ENCODE assay signal across 8 cellular contexts in the genomic region with DNA sequence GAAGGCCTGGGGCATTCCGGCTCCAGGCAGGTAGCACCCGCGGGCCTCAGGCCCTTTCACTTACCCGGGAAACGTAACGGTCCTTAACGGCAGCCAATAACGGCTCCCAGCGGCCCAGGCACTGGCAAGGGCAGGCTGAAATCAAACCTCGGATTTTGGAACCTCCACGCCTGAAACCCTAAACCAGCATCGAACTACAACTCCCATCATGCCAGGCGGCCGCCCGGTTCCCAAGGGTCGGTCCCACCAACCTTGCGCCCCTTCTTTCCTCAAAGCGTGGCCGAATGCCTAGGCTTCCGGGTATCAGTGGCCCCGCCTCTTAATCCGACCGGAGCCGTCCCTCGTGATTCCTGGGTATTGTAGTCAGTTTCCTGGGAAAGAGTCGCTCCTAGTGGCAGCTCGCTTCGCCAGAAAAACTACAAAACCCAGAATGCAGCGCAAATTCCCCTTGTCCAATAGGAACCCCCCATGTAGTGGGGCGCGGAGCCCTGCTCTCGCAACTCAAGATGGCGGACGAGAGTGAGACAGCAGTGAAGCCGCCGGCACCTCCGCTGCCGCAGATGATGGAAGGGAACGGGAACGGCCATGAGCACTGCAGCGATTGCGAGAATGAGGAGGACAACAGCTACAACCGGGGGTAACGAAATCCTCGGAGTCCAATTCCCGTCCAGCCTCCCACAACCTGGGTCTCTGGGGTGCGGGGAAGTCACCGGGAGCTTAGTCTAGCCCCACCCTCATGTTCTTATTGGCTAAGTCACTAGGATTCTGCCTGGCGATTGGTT. TPM values are rescaled to one million over a fixed set of nuclear protein-coding genes. Genes with fewer than 3 reads are reported as not detected.
A peak's percentile ranks its signal among the peaks of the same experiment; 100 is the strongest.
DNase-seq lines count a peak whose midpoint lies in the region; ATAC-seq, FAIRE-seq and TF ChIP-seq lines count a peak whose summit lies in the region.

Gene NMT1 (plus strand): TSS at position 494 of the 782 bp plus-strand sequence. CDS start 13 bp downstream, at position 507.

- POLR2A ChIA-PET in OCI-LY7 (lab: Charles Lee) (interaction anchor here (0.6 to 3.3 kb wide), 2 partner anchors 11 to 93 kb away, joined by 5 to 21 read pairs; partner anchors contain the start of genes C1QL1 and DCAKD), endothelial cell of umbilical vein (lab: Charles Lee) (interaction anchor here (1.0 to 1.7 kb wide), 6 partner anchors 9 to 89 kb away, joined by 3 to 5 read pairs (median 4); partner anchors contain the start of gene HEXIM1)

- H3K79me2 ChIP-seq in OCI-LY7 (ENCODE audit: insufficient read depth, low read depth, low read length) (peaks cover 61% of the 10 kb centered on the region), endothelial cell of umbilical vein (ENCODE audit: control insufficient read depth, insufficient read depth, low read length) (peaks cover 51% of the 10 kb centered on the region)

- no peaks in the 10 kb centered on the region for H3K9me1 ChIP-seq in endothelial cell of umbilical vein (replicated peaks; ENCODE audit: control insufficient read depth, extremely low read depth, insufficient read depth, low read length)

- H3K27ac ChIP-seq in OCI-LY7 (ENCODE audit: low read depth, low read length, poor library complexity, severe bottlenecking) = peak within 1 kb of the TSS; percentile 69
- peak within 1 kb of the TSS; percentile 90 for H3K27ac ChIP-seq in endothelial cell of umbilical vein (ENCODE audit: insufficient read depth, low read depth, low read length)

- no peak for TF ChIP-seq CTCF in D721Med (IDR thresholded peaks at IDR 0.05; ENCODE audit: insufficient read depth, missing control alignments)
- TF ChIP-seq CTCF in OCI-LY7 (conservative IDR thresholded peaks at IDR 0.05; ENCODE audit: low read length) = no peak
- no peak for TF ChIP-seq CTCF in endothelial cell of umbilical vein (IDR thresholded peaks at IDR 0.05; ENCODE audit: extremely low read depth in 1 of 2, insufficient read depth in 1 of 2, low read depth in 1 of 2, low read length in 2 of 2)

- peak within 1 kb of the TSS; percentile 98 for H3K9ac ChIP-seq in endothelial cell of umbilical vein (replicated peaks; ENCODE audit: extremely low read depth, insufficient read depth, low read length)

- H3K36me3 ChIP-seq in OCI-LY7 (ENCODE audit: insufficient read depth, low read length) = peaks cover 12% of the 10 kb centered on the region
- H3K36me3 ChIP-seq in endothelial cell of umbilical vein (ENCODE audit: control insufficient read depth in 2 of 2, extremely low read depth in 1 of 2, insufficient read depth in 2 of 2, low read length in 2 of 2) = no peaks in the 10 kb centered on the region

- H3K9me2 ChIP-seq in OCI-LY7 (ENCODE audit: insufficient read depth, low read length) = no peaks in the 10 kb centered on the region

- CTCF ChIA-PET in OCI-LY7 (lab: Charles Lee; ENCODE audit: unreplicated experiment) (interaction anchor here (1.2 kb wide), 1 partner anchor 11 kb away, joined by 3 read pairs; no protein-coding TSS in a partner anchor), endothelial cell of umbilical vein (lab: Charles Lee) (interaction anchor here (1.0 to 2.1 kb wide), 8 partner anchors 10 to 141 kb away, joined by 3 to 9 read pairs (median 4); partner anchors contain the start of genes ACBD4, DCAKD and HEXIM1)

- intact Hi-C loops in OCI-LY7 (cut with micrococcal nuclease; ENCODE audit: unreplicated experiment) = no loop called here
- intact Hi-C loops in endothelial cell of umbilical vein (cut with micrococcal nuclease) = loop anchor here (1.0 to 2.0 kb wide), 2 partner anchors 10 to 72 kb away; partner anchors contain the start of genes DCAKD and PLCD3

- peak; percentile 89 for TF ChIP-seq POLR2A in endothelial cell of umbilical vein (IDR thresholded peaks at IDR 0.05; ENCODE audit: low read depth, low read length)

- H4K20me1 ChIP-seq in OCI-LY7 (ENCODE audit: insufficient read depth, low read length) (peaks cover 11% of the 10 kb centered on the region; the same call in 1 of the 2 replicates), endothelial cell of umbilical vein (replicated peaks; ENCODE audit: control insufficient read depth, extremely low read depth, insufficient read depth, low read length) (no peaks in the 10 kb centered on the region)

- peak; percentile 73 for ATAC-seq in GM21526 (IDR thresholded peaks at IDR 0.05; ENCODE audit: low FRiP score, unreplicated experiment)

- no peak for FAIRE-seq in D721Med (lab: Jason Lieb, UNC)
- peak; percentile 100 for FAIRE-seq in endothelial cell of umbilical vein (lab: Jason Lieb, UNC)

- H3K9me3 ChIP-seq in OCI-LY7 (ENCODE audit: low read length) = no peaks in the 10 kb centered on the region
- no peaks in the 10 kb centered on the region for H3K9me3 ChIP-seq in endothelial cell of umbilical vein (replicated peaks; ENCODE audit: control insufficient read depth, insufficient read depth, low read length)

- H3K4me1 ChIP-seq in OCI-LY7 (ENCODE audit: insufficient read depth, low read length, poor library complexity, severe bottlenecking) (peaks cover 25% of the 10 kb centered on the region), endothelial cell of umbilical vein (ENCODE audit: control insufficient read depth, extremely low read depth, insufficient read depth, low read length) (peaks cover 21% of the 10 kb centered on the region)

- H3K27me3 ChIP-seq in endothelial cell of umbilical vein (ENCODE audit: control insufficient read depth in 2 of 2, insufficient read depth in 2 of 2, low read length in 2 of 2) = no peaks in the 10 kb centered on the region

- H3K4me2 ChIP-seq in OCI-LY7 (ENCODE audit: low read length) = peak within 1 kb of the TSS; percentile 94
- H3K4me2 ChIP-seq in endothelial cell of umbilical vein (ENCODE audit: insufficient read depth, low read length) = peak within 1 kb of the TSS; percentile 88

- DNase-seq in D721Med (ENCODE audit: insufficient read length, low spot score) (peak; percentile 81), HuH-7.5 (ENCODE audit: low spot score) (peak; percentile 89), OCI-LY7 (ENCODE audit: low spot score) (peak; percentile 100), activated T-cell treated with anti-CD3 and anti-CD28 coated beads for 1 hour (ENCODE audit: low read depth) (peak; percentile 86), endothelial cell of umbilical vein (ENCODE audit: low read depth, low spot score) (peak; percentile 100), midbrain (lab: John Stamatoyannopoulos, UW) (peak; percentile 99)
- DNase-seq in stimulated activated CD8-positive, alpha-beta memory T cell treated with anti-CD3 and anti-CD28 coated beads, Interleukin-2, amount 100 ng/mL, for 1 hour (ENCODE audit: low read depth in 2 of 2) = peak; percentile 87 to 89

- dilution Hi-C loops in endothelial cell of umbilical vein (cut with MboI; ENCODE audit: extremely low pct_ligation_motif_present, low sequenced_read_pairs) = no loop called here

- no TSS peak for BruUV-seq in OCI-LY7 (replicated peaks; lab: Mats Ljungman, UMichigan)
- no TSS peak for BruUV-seq in endothelial cell of umbilical vein (replicated peaks; lab: Mats Ljungman, UMichigan)

- peak within 1 kb of the TSS; percentile 78 for H3K4me3 ChIP-seq in OCI-LY7 (ENCODE audit: low read depth, low read length, poor library complexity, severe bottlenecking)
- H3K4me3 ChIP-seq in endothelial cell of umbilical vein (replicated peaks in 1 of 3; ENCODE audit: insufficient read depth in 1 of 3, low read depth in 1 of 3, low read length in 3 of 3) = peak within 1 kb of the TSS; percentile 58 to 96 (median 95)

- H2AFZ ChIP-seq in OCI-LY7 (ENCODE audit: low read length) = peak within 1 kb of the TSS; percentile 66
- H2AFZ ChIP-seq in endothelial cell of umbilical vein (ENCODE audit: low read depth, low read length) = peak within 1 kb of the TSS; percentile 79

TF ChIP-seq in endothelial cell of umbilical vein, 7 proteins besides CTCF, POLR2A, EP300 and RAD21:
- TF ChIP-seq MAX (IDR thresholded peaks at IDR 0.05; ENCODE audit: insufficient read depth, insufficient read length) (no peak), MYC (IDR thresholded peaks at IDR 0.05; ENCODE audit: low read depth, low read length) (peak; percentile 71), POLR2AphosphoS5 (IDR thresholded peaks at IDR 0.05; ENCODE audit: insufficient read depth, low read depth, low read length) (peak; percentile 81)

RNA-seq across cellular contexts. Expression of gene NMT1, which starts in this region (rescaled TPM):
- total RNA-seq in OCI-LY7 (2014; rRNA removed; shearing (Covaris generic)) = 65.7 and 82.3 TPM in 2 replicates
- total RNA-seq in OCI-LY7 (2022) (126 and 134 TPM in 2 replicates), endothelial cell of umbilical vein (126 and 135 TPM in 2 replicates)
- 25.7 and 37.6 TPM in 2 replicates for polyA plus RNA-seq in endothelial cell of umbilical vein
- 36.0 and 37.3 TPM in 2 replicates for polyA plus RNA-seq in endothelial cell of umbilical vein (2011; cell fraction: cytosol; rRNA removed)
- 60.2 and 64.7 TPM in 2 replicates for polyA plus RNA-seq in endothelial cell of umbilical vein (2011; cell fraction: nucleus; rRNA removed)
- polyA plus RNA-seq in endothelial cell of umbilical vein (2012) = 101 and 108 TPM in 2 replicates
- 64.6 and 73.8 TPM in 2 replicates for polyA minus RNA-seq in endothelial cell of umbilical vein
- 88.1 TPM for polyA minus RNA-seq in endothelial cell of umbilical vein (2011; cell fraction: cytosol; rRNA and poly(A)+ RNA removed)
- 54.0 and 57.5 TPM in 2 replicates for polyA minus RNA-seq in endothelial cell of umbilical vein (2011; cell fraction: nucleus; rRNA and poly(A)+ RNA removed)

Comparison
In these comparisons a context has a peak if more than half of its experiments do, and no peak if none do; other contexts are left out.
1. Peak in every context shown above with its lines: DNase-seq, ATAC-seq, H3K4me3 ChIP-seq and H3K27ac ChIP-seq.